ENCODE assay signal across 9 cellular contexts in the genomic region with DNA sequence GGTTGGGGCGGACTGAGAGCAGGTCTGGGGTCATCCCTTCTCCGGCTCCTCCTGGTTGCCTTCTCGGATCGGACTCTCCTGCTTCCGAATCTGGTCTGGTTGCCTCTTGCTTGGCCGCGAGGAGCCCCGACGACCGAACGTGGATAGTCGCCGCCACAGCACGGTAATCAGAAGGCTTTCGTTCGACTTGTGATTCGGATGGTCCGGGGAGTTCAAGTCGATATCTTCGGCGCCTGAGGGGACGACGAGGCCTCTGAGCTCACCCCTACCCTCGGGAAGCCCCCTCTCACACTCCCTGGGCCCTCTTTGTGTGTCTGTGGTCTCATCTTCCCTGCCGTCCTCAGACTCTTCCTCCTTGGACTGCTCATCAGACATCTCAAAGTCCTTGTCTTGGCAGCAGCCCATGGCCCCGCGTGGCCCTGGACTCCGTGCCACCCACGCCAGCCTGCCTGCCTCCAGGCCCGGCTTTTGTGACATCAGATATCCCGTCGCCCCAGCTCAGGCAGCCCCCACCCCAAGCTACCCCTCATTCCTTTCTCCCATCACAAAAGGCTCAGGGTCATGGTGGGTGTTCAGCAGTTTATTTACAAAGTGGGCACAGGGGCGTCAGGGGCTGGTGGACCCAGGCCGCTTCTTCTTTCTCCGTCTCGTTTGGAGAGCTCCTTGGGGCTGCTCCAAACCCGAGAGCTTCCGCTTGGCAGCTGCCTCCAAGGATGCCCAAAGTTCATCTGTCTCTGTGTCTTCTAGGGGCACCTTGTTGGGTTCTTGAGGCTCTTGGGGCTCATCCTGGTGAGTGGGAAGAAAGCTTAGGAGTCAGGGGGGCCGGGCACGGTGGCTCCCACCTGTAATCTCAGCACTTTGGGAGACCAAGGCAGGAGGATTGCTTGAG. TPM values are rescaled to one million over a fixed set of nuclear protein-coding genes. Genes with fewer than 3 reads are reported as not detected.
A peak's percentile ranks its signal among the peaks of the same experiment; 100 is the strongest.
DNase-seq lines count a peak whose midpoint lies in the region; ATAC-seq, FAIRE-seq and TF ChIP-seq lines count a peak whose summit lies in the region.
"Had no signal": no experiment of that assay in that cellular context is flagged by ENCODE, and none has a peak within 500 bp of the region (broad histone marks: within the 10 kb centered on the region; RNA-seq: fewer than 3 reads in every experiment).

Gene TEX54, minus strand, starts transcription at position 496 of the 889 bp plus-strand sequence.

- in situ Hi-C loops in transverse colon (cut with MboI; ENCODE audit: low pct_ligation_motif_present in 1 of 4, low pct_unique_long_range_greater_than_20kb in 1 of 4, low sequenced_read_pairs in 3 of 4) = no loop called here

- H3K27ac ChIP-seq in C4-2B (peak within 1 kb of the TSS; percentile 73), mesenchymal stem cell (ENCODE audit: low read length, poor library complexity, severe bottlenecking) (peak within 1 kb of the TSS; percentile 82), transverse colon (peak within 1 kb of the TSS; percentile 95 to 98 (median 96))

- H2AK5ac ChIP-seq in mesenchymal stem cell (ENCODE audit: low read length, severe bottlenecking) = no peak within 1 kb of the TSS

- TF ChIP-seq CTCF in C4-2B (conservative IDR thresholded peaks at IDR 0.05) (no peak), transverse colon (IDR thresholded peaks at IDR 0.05) (no peak)

- H3K4ac ChIP-seq in mesenchymal stem cell (ENCODE audit: low read depth in 1 of 2, low read length in 2 of 2) = peak within 1 kb of the TSS; percentile 48 to 93

- H2BK5ac ChIP-seq in mesenchymal stem cell (ENCODE audit: low read depth, low read length, poor library complexity, severe bottlenecking) = peak within 1 kb of the TSS; percentile 83

- H2BK12ac ChIP-seq in mesenchymal stem cell (ENCODE audit: low read length in 2 of 2) = peak within 1 kb of the TSS in 1 of 2 experiments; percentile 75

- H3K14ac ChIP-seq in mesenchymal stem cell (ENCODE audit: low read length in 2 of 2) = peak within 1 kb of the TSS in 1 of 2 experiments; percentile 88

- H4K91ac ChIP-seq in mesenchymal stem cell (ENCODE audit: low read length) = peak within 1 kb of the TSS; percentile 96

- peak within 1 kb of the TSS; percentile 82 for H3K4me2 ChIP-seq in mesenchymal stem cell (ENCODE audit: low read length, poor library complexity, severe bottlenecking)

- ATAC-seq in GM21390 (IDR thresholded peaks at IDR 0.05; ENCODE audit: unreplicated experiment) (peak; percentile 5), HG03520 (IDR thresholded peaks at IDR 0.05; ENCODE audit: unreplicated experiment) (no peak)

- WGBS in mesenchymal stem cell = 15% methylated on average over 39 of the region's 40 CpGs
- 8% methylated on average over 40 of the region's 40 CpGs; no CpG with 5 or more reads in 1 of the 2 donors for WGBS in transverse colon (ENCODE audit: low coverage in 1 of 2), 2 donors

- H3K18ac ChIP-seq in mesenchymal stem cell (ENCODE audit: low read depth in 1 of 2, low read length in 2 of 2) = peak within 1 kb of the TSS; percentile 88 to 90

- H2AFZ ChIP-seq in mesenchymal stem cell (ENCODE audit: low read depth, low read length) = peak within 1 kb of the TSS; percentile 96

- peaks cover 63% of the 10 kb centered on the region for H3K36me3 ChIP-seq in MG63
- peaks cover 43 to 49% of the 10 kb centered on the region in 2 experiments for H3K36me3 ChIP-seq in mesenchymal stem cell (ENCODE audit: control insufficient read depth in 1 of 2, insufficient read depth in 2 of 2, low read depth in 1 of 2, low read length in 2 of 2)
- peaks cover 0 to 7% (median 3%) of the 10 kb centered on the region in 4 donors for H3K36me3 ChIP-seq in transverse colon

- no peaks in the 10 kb centered on the region for H3K27me3 ChIP-seq in MG63
- no peaks in the 10 kb centered on the region for H3K27me3 ChIP-seq in mesenchymal stem cell (ENCODE audit: control insufficient read depth in 1 of 2, insufficient read depth in 1 of 2, low read length in 2 of 2)
- no peaks in the 10 kb centered on the region for H3K27me3 ChIP-seq in transverse colon

- DNase-seq in MG63 (peak; percentile 38), cerebellum (ENCODE audit: low spot score) (peak; percentile 12), mesenchymal stem cell (no peak), transverse colon (peak; percentile 43), urothelium cell line (ENCODE audit: low spot score) (no peak)

- peak within 1 kb of the TSS; percentile 98 for H3K9ac ChIP-seq in mesenchymal stem cell (ENCODE audit: low read length)

- TF ChIP-seq EP300 in transverse colon (IDR thresholded peaks at IDR 0.05; ENCODE audit: low read depth) = no peak

- no peak for TF ChIP-seq POLR2A in transverse colon (IDR thresholded peaks at IDR 0.05)

- peak within 1 kb of the TSS in 1 of 2 experiments; percentile 78 for H3K23ac ChIP-seq in mesenchymal stem cell (ENCODE audit: low read length in 2 of 2)

- peak within 1 kb of the TSS; percentile 84 for H2BK120ac ChIP-seq in mesenchymal stem cell (ENCODE audit: low read depth, low read length)

- H3K4me1 ChIP-seq in mesenchymal stem cell (ENCODE audit: control insufficient read depth, insufficient read depth, low read depth, low read length) (peaks cover 17% of the 10 kb centered on the region), transverse colon (peaks cover 17 to 38% (median 19%) of the 10 kb centered on the region in 4 donors)

- intact Hi-C loops in transverse colon (cut with DNase I; ENCODE audit: low total_unique reads) = no loop called here

- peak within 1 kb of the TSS; percentile 98 for H3K4me3 ChIP-seq in MG63
- H3K4me3 ChIP-seq in mesenchymal stem cell (ENCODE audit: insufficient read depth in 1 of 2, low read depth in 1 of 2, low read length in 2 of 2) = peak within 1 kb of the TSS; percentile 85 to 98
- peak within 1 kb of the TSS; percentile 78 to 94 (median 85) for H3K4me3 ChIP-seq in transverse colon

- H3K79me1 ChIP-seq in mesenchymal stem cell (replicated peaks; ENCODE audit: low read length, poor library complexity, severe bottlenecking) = peaks cover 21% of the 10 kb centered on the region

- H3K9me3 ChIP-seq in MG63 (no peaks in the 10 kb centered on the region), mesenchymal stem cell (ENCODE audit: control insufficient read depth, low read length) (no peaks in the 10 kb centered on the region), transverse colon (no peaks in the 10 kb centered on the region)

- no peak for FAIRE-seq in urothelium cell line (lab: Jason Lieb, UNC)

- H2BK15ac ChIP-seq in mesenchymal stem cell (ENCODE audit: low read depth, poor library complexity, severe bottlenecking) = peak within 1 kb of the TSS; percentile 88

- H4K8ac ChIP-seq in mesenchymal stem cell (ENCODE audit: low read length) = peak within 1 kb of the TSS; percentile 98

RNA-seq across cellular contexts. Expression of gene TEX54, which starts in this region (rescaled TPM):
- not detected in 2 replicates for total RNA-seq in MG63 (2014; rRNA removed; shearing (Covaris generic); ENCODE audit: low replicate concordance)
- total RNA-seq in cerebellum (not detected), transverse colon (not detected)
- polyA plus RNA-seq in mesenchymal stem cell (2013, experiment 1 of 2) = not detected
- 0.16 TPM for polyA plus RNA-seq in mesenchymal stem cell (2013, experiment 2 of 2)
- total RNA-seq: M059J had no signal

Comparison
In these comparisons a context has a peak if more than half of its experiments do, and no peak if none do; other contexts are left out.
1. Peak in DNase-seq and H3K4me3 ChIP-seq in MG63; RNA of the gene not detected or under 1 TPM.
2. Peak in DNase-seq in cerebellum; RNA of the gene not detected or under 1 TPM.
3. Peak in DNase-seq, H3K4me3 ChIP-seq and H3K27ac ChIP-seq in transverse colon; RNA of the gene not detected or under 1 TPM.